In the genomic region with DNA sequence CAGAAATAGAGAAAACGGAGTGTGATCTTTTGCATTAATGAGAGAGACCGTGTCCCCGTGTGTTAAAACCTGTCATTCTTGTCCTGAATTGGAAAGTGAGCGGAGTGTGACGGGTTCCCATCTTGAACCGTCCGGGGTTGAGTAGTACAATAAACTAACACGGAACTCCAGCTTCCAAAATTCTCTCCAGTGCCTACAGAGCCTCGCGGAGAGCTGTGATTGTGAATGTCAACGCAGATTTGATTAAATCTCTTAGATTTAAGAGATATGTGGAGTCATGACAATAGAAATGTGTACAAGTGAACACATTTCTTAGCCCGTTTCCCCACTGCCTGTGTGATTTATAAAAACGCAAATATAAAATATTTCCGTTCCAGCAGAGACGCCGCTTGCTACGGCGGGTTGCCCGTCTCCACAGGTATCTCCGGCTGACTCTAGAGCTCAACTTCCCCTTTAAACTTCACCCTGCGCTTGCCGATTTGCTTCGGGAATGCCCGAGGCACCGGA, we compare ENCODE assay signal across 8 cellular contexts. TPM values are rescaled to one million over a fixed set of nuclear protein-coding genes. Genes with fewer than 3 reads are reported as not detected.
DNase-seq lines count a peak whose midpoint lies in the region; ATAC-seq, FAIRE-seq and TF ChIP-seq lines count a peak whose summit lies in the region.

No MANE protein-coding gene starts in this region.

- H3K9me3 ChIP-seq in iPS-18c (ENCODE audit: control insufficient read depth, insufficient read depth, low read length) = no peaks in the 10 kb centered on the region

- TF ChIP-seq CTCF in brain (conservative IDR thresholded peaks at IDR 0.05) = no peak

- peak overlapping the region; percentile 98 to 100 (median 100) for H3K27ac Mint-ChIP-seq in brain

- H3K27ac ChIP-seq in skin epidermis = peak overlapping the region in 20 of 21 experiments; percentile 78 to 100 (median 95)

- peak overlapping the region; percentile 94 to 100 (median 100) for H3K4me3 Mint-ChIP-seq in brain

- H3K9me3 Mint-ChIP-seq in brain = no peaks in the 10 kb centered on the region

- H3K27me3 Mint-ChIP-seq in brain = peaks cover 17% of the 10 kb centered on the region

- no peak for FAIRE-seq in RCC 7860 (lab: Jason Lieb, UNC)

- peaks cover 45% of the 10 kb centered on the region for H3K4me1 Mint-ChIP-seq in brain

- peak; percentile 66 for DNase-seq in DMS53 treated with DMSO at 0.1 percent for 48 hours (lab: John Stamatoyannopoulos, UW; ENCODE audit: unreplicated experiment)
- peak; percentile 17 for DNase-seq in RCC 7860 (ENCODE audit: low spot score)
- no peak for DNase-seq in NCI-H226

- ATAC-seq in GM19467 (IDR thresholded peaks at IDR 0.05; ENCODE audit: unreplicated experiment) = peak; percentile 35
- peak; percentile 16 for ATAC-seq in HG03565 (IDR thresholded peaks at IDR 0.05; ENCODE audit: unreplicated experiment)

- H3K36me3 Mint-ChIP-seq in brain = peaks cover 30% of the 10 kb centered on the region

- H3K4me3 ChIP-seq in iPS-18c (ENCODE audit: insufficient read depth, low read depth, low read length) = peak overlapping the region; percentile 88
- peak overlapping the region; percentile 72 to 92 (median 82) for H3K4me3 ChIP-seq in skin epidermis

RNA-seq across cellular contexts. Expression of gene METAP2, which starts 0.5 kb away (rescaled TPM):
- polyA plus RNA-seq in brain (ENCODE audit: insufficient read depth, low read depth, low replicate concordance) = 48.1 TPM
